ENCODE assay signal across 22 cellular contexts in genomic region chr13:23292596-23292995, GRCh38.
DNase-seq lines count a peak whose midpoint lies in the region; ATAC-seq, FAIRE-seq and TF ChIP-seq lines count a peak whose summit lies in the region.
"Had no signal": no experiment of that assay in that cellular context is flagged by ENCODE, and none has a peak within 500 bp of the region (broad histone marks: within the 10 kb centered on the region; RNA-seq: fewer than 3 reads in every experiment).

No MANE protein-coding gene starts in this region.

- peak overlapping the region; percentile 54 for H3K27ac ChIP-seq in osteoblast (ENCODE audit: low read depth, low read length)
- H3K27ac ChIP-seq: BLaER1 had no signal

- no peak for FAIRE-seq in HTR-8/SVneo (lab: Jason Lieb, UNC)
- FAIRE-seq: GM12878, GM19239, H54 had no signal

- ATAC-seq in left cardiac atrium (no peak), GM19035 (IDR thresholded peaks at IDR 0.05; ENCODE audit: unreplicated experiment) (no peak), HG02884 (IDR thresholded peaks at IDR 0.05; ENCODE audit: unreplicated experiment) (no peak)
- ATAC-seq: GM12878, GM23338, HCT116 had no signal

- H3K36me3 ChIP-seq in adipocyte (ENCODE audit: control insufficient read depth, insufficient read depth, low read length, severe bottlenecking) (no peaks in the 10 kb centered on the region), osteoblast (ENCODE audit: insufficient read depth, low read length) (no peaks in the 10 kb centered on the region)
- H3K36me3 ChIP-seq: BLaER1 had no signal

- no peaks in the 10 kb centered on the region for H4K20me1 ChIP-seq in osteoblast (ENCODE audit: insufficient read depth, low read length)
- H4K20me1 ChIP-seq: BLaER1 had no signal

- H3K4me3 ChIP-seq in adipocyte (ENCODE audit: low read length) (no peak overlapping the region), choroid plexus epithelial cell (ENCODE audit: low read depth, low read length) (no peak overlapping the region), osteoblast (ENCODE audit: insufficient read depth, low read length) (no peak overlapping the region)
- H3K4me3 ChIP-seq: BLaER1, GM12878, GM23338 had no signal

- no peak for TF ChIP-seq CTCF in choroid plexus epithelial cell (conservative IDR thresholded peaks at IDR 0.05; ENCODE audit: low read depth, low read length)
- no peak for TF ChIP-seq CTCF in osteoblast (IDR thresholded peaks at IDR 0.05; ENCODE audit: extremely low read depth, low read depth, low read length)

- no peaks in the 10 kb centered on the region for H3K79me2 ChIP-seq in osteoblast (ENCODE audit: insufficient read depth, low read length)

- no peak overlapping the region for H3K4me2 ChIP-seq in osteoblast (ENCODE audit: insufficient read depth, low read length)
- H3K4me2 ChIP-seq: BLaER1, GM23338 had no signal

- no peaks in the 10 kb centered on the region for H3K9me3 ChIP-seq in adipocyte (ENCODE audit: control insufficient read depth, low read length)
- no peaks in the 10 kb centered on the region for H3K9me3 ChIP-seq in osteoblast (ENCODE audit: low read depth, low read length)
- H3K9me3 ChIP-seq: BLaER1 had no signal

- DNase-seq in HTR-8/SVneo (ENCODE audit: insufficient read length, low spot score) (peak; percentile 2), adipocyte (ENCODE audit: low read depth) (peak; percentile 51), choroid plexus epithelial cell (ENCODE audit: low read depth) (peak; percentile 4), osteoblast (ENCODE audit: insufficient read length, low spot score, missing footprints) (peak; percentile 45), left cardiac atrium (no peak), NCI-H446 treated with DMSO at 0.1 percent for 48 hours (lab: John Stamatoyannopoulos, UW) (no peak)
- DNase-seq: 8988T; Calu3; CD4-positive, alpha-beta memory T cell; DMS 273 treated with DMSO at 0.1 percent for 48 hours; DMS53; DND-41; EL; HFFc6 had no signal

- H3K4me1 ChIP-seq in adipocyte (ENCODE audit: control insufficient read depth, insufficient read depth, low read length) (peaks cover 33% of the 10 kb centered on the region), osteoblast (ENCODE audit: insufficient read depth, low read length) (peaks cover 12% of the 10 kb centered on the region)
- H3K4me1 ChIP-seq: BLaER1 had no signal

- intact Hi-C loops in left cardiac atrium (cut with DNase I): no loop called here

- no peak overlapping the region for H2AFZ ChIP-seq in osteoblast (ENCODE audit: low read length)
- H2AFZ ChIP-seq: GM23338 had no signal

- no peak overlapping the region for H3K9ac ChIP-seq in adipocyte (ENCODE audit: low read length)
- H3K9ac ChIP-seq: BLaER1 had no signal

- H3K27me3 ChIP-seq in adipocyte (replicated peaks; ENCODE audit: control insufficient read depth, insufficient read depth, low read length) (no peaks in the 10 kb centered on the region), osteoblast (ENCODE audit: insufficient read depth, low read length) (no peaks in the 10 kb centered on the region)
- H3K27me3 ChIP-seq: BLaER1 had no signal

Comparison
In these comparisons a context has a peak if more than half of its experiments do, and no peak if none do; other contexts are left out.
1. DNase-seq: peak in HTR-8/SVneo (single experiment), adipocyte (single experiment), choroid plexus epithelial cell (single experiment) and osteoblast (single experiment); none in left cardiac atrium (single experiment) and NCI-H446 treated with DMSO at 0.1 percent for 48 hours (single experiment).